8 cellular contexts compared by ENCODE assay signal in genomic region chr1:224513787-224514209, GRCh38.
A peak's percentile ranks its signal among the peaks of the same experiment; 100 is the strongest.
DNase-seq lines count a peak whose midpoint lies in the region; ATAC-seq and TF ChIP-seq lines count a peak whose summit lies in the region.

No MANE protein-coding gene starts in this region.

- peak; percentile 84 for ATAC-seq in gastroesophageal sphincter

- intact Hi-C loops in uterus (cut with DNase I; ENCODE audit: low total_unique reads): no loop called here

- H3K4me3 ChIP-seq in HAP-1 (no peak overlapping the region), MG63 (no peak overlapping the region), gastroesophageal sphincter (no peak overlapping the region), uterus (no peak overlapping the region)

- H3K27me3 ChIP-seq in HAP-1 (ENCODE audit: low read depth) (no peaks in the 10 kb centered on the region), MG63 (no peaks in the 10 kb centered on the region), gastroesophageal sphincter (no peaks in the 10 kb centered on the region), uterus (no peaks in the 10 kb centered on the region)

- in situ Hi-C loops in HAP-1 (cut with MboI; ENCODE audit: low sequenced_read_pairs) (loop anchor here (5.0 to 10.0 kb wide), 3 partner anchors 121 to 411 kb away; partner anchors contain the start of gene DNAH14), SK-MEL-5 (cut with HindIII; ENCODE audit: low pct_unique_long_range_greater_than_20kb, low sequenced_read_pairs) (no loop called here)

- H3K36me3 ChIP-seq in HAP-1 (replicated peaks): no peaks in the 10 kb centered on the region
- no peaks in the 10 kb centered on the region for H3K36me3 ChIP-seq in MG63
- no peaks in the 10 kb centered on the region for H3K36me3 ChIP-seq in gastroesophageal sphincter
- H3K36me3 ChIP-seq in uterus: no peaks in the 10 kb centered on the region

- TF ChIP-seq POLR2A in gastroesophageal sphincter (IDR thresholded peaks at IDR 0.05) (no peak), uterus (IDR thresholded peaks at IDR 0.05) (no peak)

- no peak for TF ChIP-seq EP300 in gastroesophageal sphincter (IDR thresholded peaks at IDR 0.05)

- H3K9me3 ChIP-seq in HAP-1 (no peaks in the 10 kb centered on the region), MG63 (no peaks in the 10 kb centered on the region), gastroesophageal sphincter (no peaks in the 10 kb centered on the region), uterus (no peaks in the 10 kb centered on the region)

- TF ChIP-seq CTCF in gastroesophageal sphincter (IDR thresholded peaks at IDR 0.05) (peak; percentile 85 to 94 (median 92)), uterus (IDR thresholded peaks at IDR 0.05) (peak; percentile 83 to 91 (median 84))

- 0 to 20% methylated on average over 2 to 4 of the region's 11 CpGs for WGBS in gastroesophageal sphincter (ENCODE audit: low coverage in 1 of 2), 2 donors

- DNase-seq in GM04504 (ENCODE audit: low read depth) (peak; percentile 55), HAP-1 (ENCODE audit: low spot score in 2 of 2) (peak; percentile 77 to 93), MG63 (peak; percentile 76), SK-MEL-5 (ENCODE audit: low read depth, low spot score) (peak; percentile 87), activated gamma-delta T cell (lab: John Stamatoyannopoulos, UW) (peak; percentile 24), pons (ENCODE audit: low spot score) (peak; percentile 65), uterus (peak; percentile 67 to 80)

- peaks cover 3% of the 10 kb centered on the region; the same call in 1 of the 2 replicates for H3K4me1 ChIP-seq in HAP-1
- H3K4me1 ChIP-seq in gastroesophageal sphincter: peaks cover 0 to 30% (median 4%) of the 10 kb centered on the region in 3 donors
- H3K4me1 ChIP-seq in uterus: no peaks in the 10 kb centered on the region

- H3K27ac ChIP-seq in gastroesophageal sphincter: no peak overlapping the region
- no peak overlapping the region for H3K27ac ChIP-seq in uterus

Comparison
In these comparisons a context has a peak if more than half of its experiments do, and no peak if none do; other contexts are left out.
1. DNase-seq: peak in every context shown above with its lines; median percentile 87 in SK-MEL-5; 85 in HAP-1; 76 in MG63; 74 in uterus; 65 in pons; 55 in GM04504; 24 in activated gamma-delta T cell.